13 cellular contexts compared by ENCODE assay signal in the genomic region with DNA sequence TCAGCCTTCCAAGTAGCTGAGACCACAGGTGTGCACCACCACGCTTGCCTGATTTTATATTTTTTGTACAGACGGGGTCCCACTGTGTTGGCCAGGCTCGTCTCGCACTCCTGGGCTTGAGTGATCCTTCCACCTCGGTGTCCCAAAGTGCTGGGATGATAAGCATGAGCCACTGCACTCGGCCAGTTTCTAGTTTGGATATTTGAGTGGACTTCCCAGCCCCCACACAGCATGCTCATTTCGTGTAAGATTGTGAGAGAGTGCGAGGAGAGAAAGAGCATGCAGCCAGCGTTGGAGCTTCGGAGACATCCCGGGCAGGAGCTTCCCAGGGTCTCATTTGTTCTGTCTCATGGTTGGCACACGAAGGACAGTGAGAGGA. TPM values are rescaled to one million over a fixed set of nuclear protein-coding genes. Genes with fewer than 3 reads are reported as not detected.
A peak's percentile ranks its signal among the peaks of the same experiment; 100 is the strongest.
DNase-seq lines count a peak whose midpoint lies in the region; ATAC-seq and TF ChIP-seq lines count a peak whose summit lies in the region.
"Had no signal": no experiment of that assay in that cellular context is flagged by ENCODE, and none has a peak within 500 bp of the region (broad histone marks: within the 10 kb centered on the region; RNA-seq: fewer than 3 reads in every experiment).

No MANE protein-coding gene starts in this region.

- peak overlapping the region; percentile 59 to 65 for H3K27ac ChIP-seq in esophagus (ENCODE audit: low read depth in 2 of 2, low read length in 1 of 2)

- H3K36me3 ChIP-seq in esophagus (ENCODE audit: control insufficient read depth in 2 of 2, insufficient read depth in 2 of 2, low read length in 1 of 2): no peaks in the 10 kb centered on the region

- TF ChIP-seq CTCF in natural killer cell (IDR thresholded peaks at IDR 0.05): no peak

- peak overlapping the region; percentile 37 to 60 for H3K4me3 Mint-ChIP-seq in stimulated activated naive CD8-positive, alpha-beta T cell treated with anti-CD3 and anti-CD28 coated beads, Interleukin-15, amount 100 ng/mL, for 72 hours
- peak overlapping the region; percentile 81 for H3K4me3 Mint-ChIP-seq in natural killer cell

- DNase-seq in stimulated activated naive CD8-positive, alpha-beta T cell treated with anti-CD3 and anti-CD28 coated beads, Interleukin-15, amount 100 ng/mL, for 72 hours: no peak
- no peak for DNase-seq in stimulated activated naive CD8-positive, alpha-beta T cell treated with anti-CD3 and anti-CD28 coated beads, Interleukin-15, Interleukin-2, amounts not matched to agents 100 U/mL and 50 U/mL, for 24 hours
- DNase-seq in natural killer cell: no peak
- DNase-seq in CD1c-positive myeloid dendritic cell (ENCODE audit: extremely low spot score): no peak
- DNase-seq in activated T-cell treated with anti-CD3 and anti-CD28 coated beads, Interleukin-2, amount 50 U/mL, for 48 hours: no peak
- no peak for DNase-seq in ureter (ENCODE audit: low spot score)
- DNase-seq: activated gamma-delta T cell, midbrain, NCI-H446 treated with DMSO at 0.1 percent for 48 hours, posterior cingulate gyrus had no signal

- peak overlapping the region in 1 of 2 donors; percentile 57 for H3K27ac Mint-ChIP-seq in stimulated activated naive CD8-positive, alpha-beta T cell treated with anti-CD3 and anti-CD28 coated beads, Interleukin-15, amount 100 ng/mL, for 72 hours
- H3K27ac Mint-ChIP-seq in natural killer cell: peak overlapping the region; percentile 84 to 91

- peaks cover 4 to 5% of the 10 kb centered on the region in 2 donors for H3K4me1 ChIP-seq in esophagus (ENCODE audit: control insufficient read depth in 2 of 2, insufficient read depth in 2 of 2, low read length in 1 of 2)

- H3K4me1 Mint-ChIP-seq in stimulated activated naive CD8-positive, alpha-beta T cell treated with anti-CD3 and anti-CD28 coated beads, Interleukin-15, amount 100 ng/mL, for 72 hours: peaks cover 17% of the 10 kb centered on the region
- peaks cover 29 to 33% of the 10 kb centered on the region in 2 donors for H3K4me1 Mint-ChIP-seq in natural killer cell

- intact Hi-C loops in natural killer cell (cut with micrococcal nuclease): no loop called here

- 53 to 70% methylated on average over 12 of the region's 12 CpGs for WGBS in esophagus, 2 donors

- H3K27me3 ChIP-seq in esophagus (ENCODE audit: control insufficient read depth in 1 of 2, insufficient read depth in 2 of 2, low read length in 2 of 2): no peaks in the 10 kb centered on the region

- no peaks in the 10 kb centered on the region for H3K9me3 Mint-ChIP-seq in stimulated activated naive CD8-positive, alpha-beta T cell treated with anti-CD3 and anti-CD28 coated beads, Interleukin-15, amount 100 ng/mL, for 72 hours
- H3K9me3 Mint-ChIP-seq in natural killer cell: no peaks in the 10 kb centered on the region

- H3K27me3 Mint-ChIP-seq in stimulated activated naive CD8-positive, alpha-beta T cell treated with anti-CD3 and anti-CD28 coated beads, Interleukin-15, amount 100 ng/mL, for 72 hours: no peaks in the 10 kb centered on the region
- no peaks in the 10 kb centered on the region for H3K27me3 Mint-ChIP-seq in natural killer cell (ENCODE audit: low read depth in 2 of 2)

- no peak for ATAC-seq in stimulated activated naive CD8-positive, alpha-beta T cell treated with anti-CD3 and anti-CD28 coated beads, Interleukin-15, amount 100 ng/mL, for 72 hours
- no peak for ATAC-seq in stimulated activated naive CD8-positive, alpha-beta T cell treated with anti-CD3 and anti-CD28 coated beads, Interleukin-15, Interleukin-2, amounts not matched to agents 100 U/mL and 50 U/mL, for 24 hours
- ATAC-seq in natural killer cell (no peak), HG03139 (IDR thresholded peaks at IDR 0.05; ENCODE audit: unreplicated experiment) (no peak)

- H3K9me3 ChIP-seq in esophagus (ENCODE audit: control insufficient read depth in 2 of 2, insufficient read depth in 1 of 2, low read depth in 1 of 2, low read length in 1 of 2): no peaks in the 10 kb centered on the region

- no peak overlapping the region for H3K4me3 ChIP-seq in esophagus (ENCODE audit: low read depth in 1 of 2, low read length in 2 of 2)

- no peaks in the 10 kb centered on the region for H3K36me3 Mint-ChIP-seq in natural killer cell

RNA-seq across cellular contexts. Expression of gene ARSD, which starts 31.8 kb away (rescaled TPM):
- polyA plus RNA-seq in esophagus: 10 to 100 TPM; 10.5 to 10.9 TPM
- 10 to 100 TPM in 2 of 3 donors, 1 to 10 TPM in 1; 9.7 to 21.6 (median 13.6) TPM for total RNA-seq in natural killer cell
- total RNA-seq in ureter: 110 TPM
- total RNA-seq: OCI-LY7 had no signal
